28 cellular contexts compared by ENCODE assay signal in the genomic region with DNA sequence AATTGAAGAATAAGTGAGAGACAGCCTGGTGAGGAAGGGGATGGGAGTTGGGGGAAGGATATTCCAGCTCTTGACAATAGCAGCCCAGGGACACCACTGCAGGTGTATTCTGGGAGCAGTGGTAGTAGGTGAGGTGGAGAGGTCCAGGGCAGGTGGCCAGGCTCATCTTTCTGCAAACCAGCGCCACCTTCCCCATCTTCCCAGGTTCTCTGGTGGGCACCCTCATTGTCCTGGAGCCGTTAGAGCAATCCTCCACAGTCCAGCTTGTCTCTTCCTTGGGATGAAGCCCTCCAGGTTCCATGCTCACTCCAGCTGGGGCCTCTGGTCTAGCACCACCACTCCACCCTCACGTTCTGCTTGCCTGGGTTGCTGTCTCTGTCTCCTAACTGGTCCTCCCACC.
"Had no signal": no experiment of that assay in that cellular context is flagged by ENCODE, and none has a peak within 500 bp of the region (broad histone marks: within the 10 kb centered on the region; RNA-seq: fewer than 3 reads in every experiment).

No MANE protein-coding gene starts in this region.

- H3K4me1 ChIP-seq: breast epithelium, colonic mucosa, foreskin keratinocyte had no signal

- H3K9me3 Mint-ChIP-seq: activated CD4-positive, alpha-beta memory T cell treated with anti-CD3 and anti-CD28 coated beads for 36 hours; activated CD4-positive, alpha-beta T cell treated with anti-CD3 and anti-CD28 coated beads, Interleukin-2, amount 10 ng/mL, durations not matched to agents 24 days and 14 days; activated naive CD4-positive, alpha-beta T cell treated with anti-CD3 and anti-CD28 coated beads, Interleukin-2, amount 10 ng/mL, durations not matched to agents 7 days and 5 days; activated naive CD4-positive, alpha-beta T cell treated with anti-CD3 and anti-CD28 coated beads, Interleukin-2, amount 50 U/mL, for 72 hours; activated naive CD8-positive, alpha-beta T cell treated with anti-CD3 and anti-CD28 coated beads, Interleukin-2, amount 10 ng/mL, durations not matched to agents 7 days and 5 days; activated T-cell treated with anti-CD3 and anti-CD28 coated beads, Interleukin-2, amount 50 U/mL, for 4 hours; activated T-helper 1 cell treated with anti-CD3 and anti-CD28 coated beads, Interleukin-12 subunit alpha, Interleukin-12 subunit beta, Interleukin-2, Interleukin-4 antibody, amounts not matched to agents 30 ng/mL and 10 ng/mL and 1 ng/mL, durations not matched to agents 14 hours and 24 hours and 36 hours had no signal

- H3K36me3 Mint-ChIP-seq: activated CD4-positive, alpha-beta memory T cell treated with anti-CD3 and anti-CD28 coated beads for 36 hours; activated naive CD4-positive, alpha-beta T cell treated with anti-CD3 and anti-CD28 coated beads, Interleukin-2, amount 10 ng/mL, durations not matched to agents 7 days and 5 days; activated naive CD4-positive, alpha-beta T cell treated with anti-CD3 and anti-CD28 coated beads, Interleukin-2, amount 50 U/mL, for 72 hours; activated naive CD8-positive, alpha-beta T cell treated with anti-CD3 and anti-CD28 coated beads, Interleukin-2, amount 10 ng/mL, durations not matched to agents 7 days and 5 days; brain had no signal

- H3K27me3 Mint-ChIP-seq: activated CD4-positive, alpha-beta memory T cell treated with anti-CD3 and anti-CD28 coated beads for 36 hours had no signal

- H3K27ac Mint-ChIP-seq: activated CD4-positive, alpha-beta memory T cell treated with anti-CD3 and anti-CD28 coated beads for 36 hours; activated CD4-positive, alpha-beta T cell treated with anti-CD3 and anti-CD28 coated beads for 36 hours; activated CD4-positive, alpha-beta T cell treated with anti-CD3 and anti-CD28 coated beads, Interleukin-2, amount 10 ng/mL, durations not matched to agents 24 days and 14 days; activated CD8-positive, alpha-beta T cell treated with anti-CD3 and anti-CD28 coated beads, Interleukin-2, amount 10 ng/mL, durations not matched to agents 7 days and 5 days; activated naive CD4-positive, alpha-beta T cell treated with anti-CD3 and anti-CD28 coated beads, Interleukin-2, amount 10 ng/mL, durations not matched to agents 7 days and 5 days; activated naive CD4-positive, alpha-beta T cell treated with anti-CD3 and anti-CD28 coated beads, Interleukin-2, amount 50 U/mL, for 72 hours; activated naive CD8-positive, alpha-beta T cell treated with anti-CD3 and anti-CD28 coated beads, Interleukin-2, amount 10 ng/mL, durations not matched to agents 7 days and 5 days; activated T-helper 1 cell treated with anti-CD3 and anti-CD28 coated beads, Interleukin-12 subunit alpha, Interleukin-12 subunit beta, Interleukin-2, Interleukin-4 antibody, amounts not matched to agents 30 ng/mL and 10 ng/mL and 1 ng/mL, durations not matched to agents 14 hours and 24 hours and 36 hours; brain had no signal

- ATAC-seq: activated CD4-positive, alpha-beta T cell treated with anti-CD3 and anti-CD28 coated beads for 36 hours; activated CD8-positive, alpha-beta T cell treated with anti-CD3 and anti-CD28 coated beads, Interleukin-2, amount 10 ng/mL, durations not matched to agents 7 days and 5 days; activated naive CD4-positive, alpha-beta T cell treated with anti-CD3 and anti-CD28 coated beads, Interleukin-2, amount 50 U/mL, for 72 hours; activated T-cell treated with anti-CD3 and anti-CD28 coated beads, Interleukin-2, amount 50 U/mL, for 4 hours; foreskin keratinocyte; gastrocnemius medialis had no signal

- H3K27me3 ChIP-seq: ascending aorta, colonic mucosa, gastrocnemius medialis had no signal

- H3K4me3 ChIP-seq: ascending aorta, breast epithelium, cardiac muscle cell, colonic mucosa, esophagus muscularis mucosa, gastrocnemius medialis had no signal

- H3K4me3 Mint-ChIP-seq: activated CD4-positive, alpha-beta memory T cell treated with anti-CD3 and anti-CD28 coated beads for 36 hours; activated CD4-positive, alpha-beta T cell treated with anti-CD3 and anti-CD28 coated beads for 36 hours; activated CD4-positive, alpha-beta T cell treated with anti-CD3 and anti-CD28 coated beads, Interleukin-2, amount 10 ng/mL, durations not matched to agents 24 days and 14 days; activated CD8-positive, alpha-beta T cell treated with anti-CD3 and anti-CD28 coated beads, Interleukin-2, amount 10 ng/mL, durations not matched to agents 7 days and 5 days; activated naive CD4-positive, alpha-beta T cell treated with anti-CD3 and anti-CD28 coated beads, Interleukin-2, amount 10 ng/mL, durations not matched to agents 7 days and 5 days; activated naive CD8-positive, alpha-beta T cell treated with anti-CD3 and anti-CD28 coated beads, Interleukin-2, amount 10 ng/mL, durations not matched to agents 7 days and 5 days; activated T-cell treated with anti-CD3 and anti-CD28 coated beads, Interleukin-2, amount 50 U/mL, for 4 hours; activated T-helper 1 cell treated with anti-CD3 and anti-CD28 coated beads, Interleukin-12 subunit alpha, Interleukin-12 subunit beta, Interleukin-2, Interleukin-4 antibody, amounts not matched to agents 30 ng/mL and 10 ng/mL and 1 ng/mL, durations not matched to agents 14 hours and 24 hours and 36 hours; brain had no signal

- DNase-seq: activated CD4-positive, alpha-beta memory T cell treated with anti-CD3 and anti-CD28 coated beads for 36 hours; activated CD4-positive, alpha-beta T cell treated with anti-CD3 and anti-CD28 coated beads for 36 hours; activated CD4-positive, alpha-beta T cell treated with anti-CD3 and anti-CD28 coated beads, Interleukin-2, amount 10 ng/mL, durations not matched to agents 24 days and 14 days; activated CD4-positive, CD25-positive, alpha-beta regulatory T cell; activated CD4-positive, CD25-positive, alpha-beta regulatory T cell treated with anti-CD3 and anti-CD28 coated beads, Interleukin-2, amount 50 U/mL, for 72 hours; activated CD8-positive, alpha-beta T cell treated with anti-CD3 and anti-CD28 coated beads, Interleukin-2, amount 10 ng/mL, durations not matched to agents 7 days and 5 days; activated gamma-delta T cell; activated naive CD4-positive, alpha-beta T cell; activated naive CD4-positive, alpha-beta T cell treated with anti-CD3 and anti-CD28 coated beads, Interleukin-2, amount 10 ng/mL, durations not matched to agents 7 days and 5 days; activated naive CD8-positive, alpha-beta T cell treated with anti-CD3 and anti-CD28 coated beads, Interleukin-2, amount 10 ng/mL, durations not matched to agents 7 days and 5 days; activated T-cell treated with anti-CD3 and anti-CD28 coated beads for 4 hours; activated T-cell treated with anti-CD3 and anti-CD28 coated beads, Interleukin-2, amount 50 U/mL, for 4 hours; central memory CD4-positive, alpha-beta T cell; cerebellar nuclear complex; colonic mucosa; effector CD8-positive, alpha-beta T cell; erythroblast; foreskin keratinocyte; gastrocnemius medialis; glutamatergic neuron; T-helper 2 cell had no signal

- H3K9me3 ChIP-seq: ascending aorta, breast epithelium, colonic mucosa, esophagus muscularis mucosa, gastrocnemius medialis had no signal

- H3K36me3 ChIP-seq: ascending aorta, breast epithelium, cardiac muscle cell, colonic mucosa, esophagus muscularis mucosa, gastrocnemius medialis had no signal

- H3K27ac ChIP-seq: ascending aorta, breast epithelium, cardiac muscle cell, colonic mucosa, esophagus muscularis mucosa, foreskin keratinocyte, gastrocnemius medialis had no signal

- H3K4me1 Mint-ChIP-seq: activated CD4-positive, alpha-beta T cell treated with anti-CD3 and anti-CD28 coated beads for 36 hours had no signal
